10 cellular contexts compared by ENCODE assay signal in the genomic region with DNA sequence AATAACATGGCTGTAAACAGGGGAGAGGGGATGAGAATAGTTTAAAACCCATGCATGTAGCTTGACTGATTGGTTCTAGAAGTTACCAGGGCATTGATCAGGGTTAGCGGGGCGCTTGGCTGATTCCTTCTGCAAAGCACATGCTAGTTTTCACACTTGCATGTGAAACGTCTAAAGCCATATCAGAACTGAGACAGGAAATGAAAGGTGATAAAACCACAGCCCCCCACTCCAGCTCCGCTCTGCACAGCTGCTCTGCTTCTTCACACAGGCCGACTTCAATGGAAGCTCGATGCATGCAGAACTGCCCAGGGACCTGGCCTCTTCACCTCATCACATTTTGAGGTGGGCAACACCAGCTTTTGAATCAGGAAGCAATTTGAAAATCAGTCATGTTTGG. TPM values are rescaled to one million over a fixed set of nuclear protein-coding genes. Genes with fewer than 3 reads are reported as not detected.
DNase-seq lines count a peak whose midpoint lies in the region; ATAC-seq, FAIRE-seq and TF ChIP-seq lines count a peak whose summit lies in the region.
"Had no signal": no experiment of that assay in that cellular context is flagged by ENCODE, and none has a peak within 500 bp of the region (broad histone marks: within the 10 kb centered on the region; RNA-seq: fewer than 3 reads in every experiment).

No MANE protein-coding gene starts in this region.

- ATAC-seq in GM19324 (IDR thresholded peaks at IDR 0.05; ENCODE audit: low FRiP score, unreplicated experiment) (peak; percentile 80), HG02981 (IDR thresholded peaks at IDR 0.05; ENCODE audit: unreplicated experiment) (peak; percentile 77), WTC11 (peak; percentile 21; the same call in 1 of the 2 replicates)

- no peak overlapping the region for H3K4me3 Mint-ChIP-seq in WTC11

- no peak overlapping the region for H3K27ac Mint-ChIP-seq in WTC11

- POLR2A ChIA-PET in WTC11 (lab: Charles Lee) = no interaction called here

- CTCF ChIA-PET in WTC11 (lab: Charles Lee) = interaction anchor here (0.8 to 6.1 kb wide), 8 partner anchors 10 to 315 kb away, joined by 3 to 54 read pairs (median 4); no protein-coding TSS in a partner anchor

- H3K36me3 Mint-ChIP-seq in WTC11 = no peaks in the 10 kb centered on the region

- TF ChIP-seq POLR2A in GM12892 (IDR thresholded peaks at IDR 0.05; ENCODE audit: low read depth, low read length) = no peak

- TF ChIP-seq CTCF in WTC11 (IDR thresholded peaks at IDR 0.05) = no peak

- no peak for FAIRE-seq in GM12892 (lab: Jason Lieb, UNC)

- H3K4me1 Mint-ChIP-seq in WTC11 = peaks cover 2% of the 10 kb centered on the region; the same call in 1 of the 2 replicates

- peaks cover 13% of the 10 kb centered on the region for H3K9me3 Mint-ChIP-seq in WTC11

- no peaks in the 10 kb centered on the region for H3K27me3 Mint-ChIP-seq in WTC11 (ENCODE audit: low read depth)

- peak; percentile 8 for DNase-seq in ELF-1 (ENCODE audit: low read depth, low spot score)
- DNase-seq in WTC11 (ENCODE audit: low spot score) = no peak
- DNase-seq in LoVo (ENCODE audit: low spot score) = no peak
- no peak for DNase-seq in GM12892 (ENCODE audit: insufficient read length)
- DNase-seq in dermis blood vessel endothelial cell = no peak
- DNase-seq in stimulated activated naive CD4-positive, alpha-beta T cell treated with Interleukin-2 at 50 U/mL for 16 hours (lab: John Stamatoyannopoulos, UW) = no peak
- DNase-seq: activated CD8-positive, alpha-beta memory T cell treated with anti-CD3 and anti-CD28 coated beads, Interleukin-2, amount 50 U/mL, for 48 hours; NCI-H187 treated with DMSO at 0.1 percent for 48 hours had no signal

TF ChIP-seq in WTC11, 78 proteins besides CTCF, POLR2A, EP300 and RAD21:
- TF ChIP-seq ZNF671 (CRISPR knock-in tag; IDR thresholded peaks at IDR 0.05) (no peak), ZSCAN18 (CRISPR knock-in tag; IDR thresholded peaks at IDR 0.05) (no peak), FOXP4 (CRISPR knock-in tag; IDR thresholded peaks at IDR 0.05) (no peak), SOX15 (CRISPR knock-in tag; IDR thresholded peaks at IDR 0.05) (no peak), NFYB (CRISPR knock-in tag; conservative IDR thresholded peaks at IDR 0.05; ENCODE audit: low read depth) (no peak)
TF ChIP-seq in WTC11: peak in this region for 0.

RNA-seq across cellular contexts. Expression of gene HRH4, which starts 31.4 kb away (rescaled TPM):
- not detected in 3 replicates for total RNA-seq in WTC11 (2021)
- polyA plus RNA-seq in GM12892 (2012; ENCODE audit: missing spikeins) = not detected
- 0.19 TPM in 1 of 2 replicates, not detected in the other for total RNA-seq in dermis blood vessel endothelial cell

Comparison
In these comparisons a context has a peak if more than half of its experiments do, and no peak if none do; other contexts are left out.
1. ATAC-seq: peak in every context shown above with its lines; median percentile 80 in GM19324; 77 in HG02981; 21 in WTC11.